Comparison of ENCODE assay signal across 8 cellular contexts in the genomic region with DNA sequence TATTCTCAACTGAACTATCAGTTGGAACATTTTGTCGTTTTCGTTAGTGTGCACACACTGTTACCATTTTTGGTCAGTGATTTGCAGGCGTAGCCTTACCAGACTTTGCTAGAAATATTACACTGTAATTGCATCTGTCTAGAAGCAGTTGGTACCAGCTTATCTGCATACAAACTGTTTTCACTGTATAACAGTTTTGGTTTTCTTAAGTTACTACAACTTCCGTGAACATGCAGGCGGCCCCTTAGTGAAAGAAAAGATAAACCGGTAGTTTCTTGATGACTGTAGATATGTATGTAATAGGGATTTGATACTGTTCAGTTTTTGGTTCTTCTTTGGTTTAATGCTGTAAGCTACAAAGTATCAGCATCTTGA. TPM values are rescaled to one million over a fixed set of nuclear protein-coding genes. Genes with fewer than 3 reads are reported as not detected.
DNase-seq lines count a peak whose midpoint lies in the region; ATAC-seq, FAIRE-seq and TF ChIP-seq lines count a peak whose summit lies in the region.

No MANE protein-coding gene starts in this region.

- no peak for TF ChIP-seq CTCF in PC-9 (conservative IDR thresholded peaks at IDR 0.05)
- no peak for TF ChIP-seq CTCF in endothelial cell of umbilical vein (IDR thresholded peaks at IDR 0.05; ENCODE audit: extremely low read depth in 1 of 2, insufficient read depth in 1 of 2, low read depth in 1 of 2, low read length in 2 of 2)
- no peak for TF ChIP-seq CTCF in pancreas (IDR thresholded peaks at IDR 0.05)

- no peaks in the 10 kb centered on the region for H3K9me3 ChIP-seq in PC-9 (ENCODE audit: insufficient read depth, low read depth)
- H3K9me3 ChIP-seq in endothelial cell of umbilical vein (replicated peaks; ENCODE audit: control insufficient read depth, insufficient read depth, low read length): no peaks in the 10 kb centered on the region
- no peaks in the 10 kb centered on the region for H3K9me3 ChIP-seq in pancreas

- H3K27ac ChIP-seq in PC-9 (peak overlapping the region; percentile 84; the same call in 1 of the 2 replicates), endothelial cell of umbilical vein (ENCODE audit: insufficient read depth, low read depth, low read length) (no peak overlapping the region), pancreas (peak overlapping the region; percentile 30 to 100 (median 98))

- peaks cover 9% of the 10 kb centered on the region for H3K27me3 Mint-ChIP-seq in activated T-cell treated with anti-CD3 and anti-CD28 coated beads, Interleukin-2, amount 50 U/mL, for 24 hours

- peaks cover 34% of the 10 kb centered on the region for H3K4me1 Mint-ChIP-seq in activated T-cell treated with anti-CD3 and anti-CD28 coated beads, Interleukin-2, amount 50 U/mL, for 24 hours (ENCODE audit: low read depth)

- peaks cover 22% of the 10 kb centered on the region; the same call in 1 of the 2 replicates for H3F3A ChIP-seq in PC-9 (ENCODE audit: insufficient read depth, low read depth)

- H3K27ac Mint-ChIP-seq in activated T-cell treated with anti-CD3 and anti-CD28 coated beads, Interleukin-2, amount 50 U/mL, for 24 hours: peak overlapping the region; percentile 73

- peaks cover 43% of the 10 kb centered on the region for H3K4me1 ChIP-seq in PC-9 (replicated peaks; ENCODE audit: insufficient read depth)
- H3K4me1 ChIP-seq in endothelial cell of umbilical vein (ENCODE audit: control insufficient read depth, extremely low read depth, insufficient read depth, low read length): peaks cover 23% of the 10 kb centered on the region
- H3K4me1 ChIP-seq in pancreas: peaks cover 19 to 40% (median 32%) of the 10 kb centered on the region in 3 donors

- peak overlapping the region; percentile 89 for H3K4me3 Mint-ChIP-seq in activated T-cell treated with anti-CD3 and anti-CD28 coated beads, Interleukin-2, amount 50 U/mL, for 24 hours

- 3 to 5% methylated on average over 6 of the region's 6 CpGs for WGBS in pancreas, 2 donors

- H3K79me2 ChIP-seq in PC-9 (ENCODE audit: low read depth) (peaks cover 81% of the 10 kb centered on the region), endothelial cell of umbilical vein (ENCODE audit: control insufficient read depth, insufficient read depth, low read length) (peaks cover 59% of the 10 kb centered on the region)

- FAIRE-seq in endothelial cell of umbilical vein (lab: Jason Lieb, UNC) (no peak), pancreas (lab: Jason Lieb, UNC) (no peak)

- H4K20me1 ChIP-seq in PC-9 (ENCODE audit: insufficient read depth): peaks cover 51% of the 10 kb centered on the region
- H4K20me1 ChIP-seq in endothelial cell of umbilical vein (replicated peaks; ENCODE audit: control insufficient read depth, extremely low read depth, insufficient read depth, low read length): peaks cover 2% of the 10 kb centered on the region

- peaks cover 13% of the 10 kb centered on the region; the same call in 1 of the 2 replicates for H3K36me3 ChIP-seq in PC-9 (ENCODE audit: low read depth)
- no peaks in the 10 kb centered on the region for H3K36me3 ChIP-seq in endothelial cell of umbilical vein (ENCODE audit: control insufficient read depth in 2 of 2, extremely low read depth in 1 of 2, insufficient read depth in 2 of 2, low read length in 2 of 2)
- no peaks in the 10 kb centered on the region for H3K36me3 ChIP-seq in pancreas

- CTCF ChIA-PET in PC-9 (lab: Charles Lee): interaction anchor here (0.5 to 1.5 kb wide), 3 partner anchors 31 to 400 kb away, joined by 3 to 4 read pairs (median 4); no protein-coding TSS in a partner anchor
- CTCF ChIA-PET in endothelial cell of umbilical vein (lab: Charles Lee): interaction anchor here (1.2 to 3.1 kb wide), 12 partner anchors 8 to 78 kb away, joined by 3 to 42 read pairs (median 10); a partner anchor contains a TSS

- H3K9me3 Mint-ChIP-seq in activated T-cell treated with anti-CD3 and anti-CD28 coated beads, Interleukin-2, amount 50 U/mL, for 24 hours: no peaks in the 10 kb centered on the region

- no peaks in the 10 kb centered on the region for H3K9me1 ChIP-seq in endothelial cell of umbilical vein (replicated peaks; ENCODE audit: control insufficient read depth, extremely low read depth, insufficient read depth, low read length)

- H2AFZ ChIP-seq in PC-9: no peak overlapping the region
- no peak overlapping the region for H2AFZ ChIP-seq in endothelial cell of umbilical vein (ENCODE audit: low read depth, low read length)

- POLR2A ChIA-PET in PC-9 (lab: Charles Lee; ENCODE audit: unreplicated experiment) (interaction anchor here (0.6 to 1.8 kb wide), 4 partner anchors 10 to 34 kb away, joined by 3 to 78 read pairs (median 10); no protein-coding TSS in a partner anchor), endothelial cell of umbilical vein (lab: Charles Lee) (interaction anchor here (0.6 to 2.0 kb wide), 4 partner anchors 14 to 39 kb away, joined by 5 to 22 read pairs (median 8); no protein-coding TSS in a partner anchor)

- H3K27me3 ChIP-seq in PC-9 (ENCODE audit: insufficient read depth, low read depth): no peaks in the 10 kb centered on the region
- H3K27me3 ChIP-seq in endothelial cell of umbilical vein (ENCODE audit: control insufficient read depth in 2 of 2, insufficient read depth in 2 of 2, low read length in 2 of 2): no peaks in the 10 kb centered on the region
- H3K27me3 ChIP-seq in pancreas: no peaks in the 10 kb centered on the region

- TF ChIP-seq POLR2A in endothelial cell of umbilical vein (IDR thresholded peaks at IDR 0.05; ENCODE audit: low read depth, low read length): no peak

- ATAC-seq in pancreas (no peak), GM19452 (IDR thresholded peaks at IDR 0.05; ENCODE audit: unreplicated experiment) (no peak)

- BruUV-seq in PC-9 (replicated peaks; lab: Mats Ljungman, UMichigan) (no TSS peak), endothelial cell of umbilical vein (replicated peaks; lab: Mats Ljungman, UMichigan) (TSS peak; percentile 26)

- peak overlapping the region; percentile 87 for H3K9ac ChIP-seq in endothelial cell of umbilical vein (replicated peaks; ENCODE audit: extremely low read depth, insufficient read depth, low read length)

- H3K36me3 Mint-ChIP-seq in activated T-cell treated with anti-CD3 and anti-CD28 coated beads, Interleukin-2, amount 50 U/mL, for 24 hours (ENCODE audit: low read depth): peaks cover 14% of the 10 kb centered on the region

- H3K4me3 ChIP-seq in PC-9 (peak overlapping the region; percentile 95), endothelial cell of umbilical vein (replicated peaks in 1 of 3; ENCODE audit: insufficient read depth in 1 of 3, low read depth in 1 of 3, low read length in 3 of 3) (peak overlapping the region; percentile 84 to 92 (median 88)), pancreas (peak overlapping the region; percentile 73 to 100 (median 96))

- H3K4me2 ChIP-seq in PC-9 (peak overlapping the region; percentile 90), endothelial cell of umbilical vein (ENCODE audit: insufficient read depth, low read length) (peak overlapping the region; percentile 94)

- H3K9me2 ChIP-seq in PC-9 (ENCODE audit: insufficient read depth): no peaks in the 10 kb centered on the region

- no peak for DNase-seq in activated T-cell treated with anti-CD3 and anti-CD28 coated beads, Interleukin-2, amount 50 U/mL, for 24 hours
- DNase-seq in activated T-cell treated with anti-CD3 and anti-CD28 coated beads for 4 hours (no peak), PC-9 (no peak), endothelial cell of umbilical vein (ENCODE audit: low read depth, low spot score) (peak; percentile 48), pancreas (no peak), GDM1 (lab: John Stamatoyannopoulos, UW) (no peak)
- DNase-seq in activated CD4-positive, CD25-positive, alpha-beta regulatory T cell (lab: John Stamatoyannopoulos, UW): no peak

- intact Hi-C loops in PC-9 (cut with micrococcal nuclease; ENCODE audit: unreplicated experiment) (no loop called here), endothelial cell of umbilical vein (cut with micrococcal nuclease) (loop anchor here (2.0 kb wide), 1 partner anchor 66 kb away; no protein-coding TSS in a partner anchor), pancreas (cut with DNase I) (no loop called here)

- dilution Hi-C loops in endothelial cell of umbilical vein (cut with MboI; ENCODE audit: extremely low pct_ligation_motif_present, low sequenced_read_pairs): no loop called here

TF ChIP-seq in endothelial cell of umbilical vein, 7 proteins besides CTCF, POLR2A, EP300 and RAD21:
- TF ChIP-seq FOS (IDR thresholded peaks at IDR 0.05; ENCODE audit: borderline replicate concordance, insufficient read depth, low read length) (no peak), GATA2 (IDR thresholded peaks at IDR 0.05; ENCODE audit: insufficient read depth, insufficient read length, low read depth, low read length) (no peak), EZH2 (IDR thresholded peaks at IDR 0.05; ENCODE audit: borderline replicate concordance, low read depth, low read length, severe bottlenecking) (no peak), POLR2AphosphoS5 (IDR thresholded peaks at IDR 0.05; ENCODE audit: insufficient read depth, low read depth, low read length) (no peak)
- TF ChIP-seq, protein P1, sequence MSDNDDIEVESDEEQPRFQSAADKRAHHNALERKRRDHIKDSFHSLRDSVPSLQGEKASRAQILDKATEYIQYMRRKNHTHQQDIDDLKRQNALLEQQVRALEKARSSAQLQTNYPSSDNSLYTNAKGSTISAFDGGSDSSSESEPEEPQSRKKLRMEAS (IDR thresholded peaks at IDR 0.05; ENCODE audit: insufficient read depth, insufficient read length): no peak

RNA-seq across cellular contexts. Expression of a gene that starts 1.3 kb away (rescaled TPM):
- total RNA-seq in PC-9 (2021) (296 and 366 TPM in 2 replicates), endothelial cell of umbilical vein (300 and 307 TPM in 2 replicates), pancreas (100 to 1,000 TPM; 172 to 192 (median 182) TPM)
- polyA plus RNA-seq in endothelial cell of umbilical vein (46.8 and 66.1 TPM in 2 replicates), pancreas (100 to 1,000 TPM; 138 to 242 TPM)
- polyA plus RNA-seq in endothelial cell of umbilical vein (2011; cell fraction: cytosol; rRNA removed): 172 and 181 TPM in 2 replicates
- polyA plus RNA-seq in endothelial cell of umbilical vein (2011; cell fraction: nucleus; rRNA removed): 71.7 and 84.7 TPM in 2 replicates
- polyA plus RNA-seq in endothelial cell of umbilical vein (2012): 369 and 386 TPM in 2 replicates
- 13.6 and 16.7 TPM in 2 replicates for polyA minus RNA-seq in endothelial cell of umbilical vein
- 32.0 TPM for polyA minus RNA-seq in endothelial cell of umbilical vein (2011; cell fraction: cytosol; rRNA and poly(A)+ RNA removed)
- polyA minus RNA-seq in endothelial cell of umbilical vein (2011; cell fraction: nucleus; rRNA and poly(A)+ RNA removed): 18.4 and 19.8 TPM in 2 replicates

RNA-seq across cellular contexts. Expression of a gene that starts 40.0 kb away (rescaled TPM):
- total RNA-seq in PC-9 (2021) (10.4 and 13.8 TPM in 2 replicates), endothelial cell of umbilical vein (3.7 and 5.2 TPM in 2 replicates), pancreas (1 to 10 TPM in 4 of 6 donors, under 1 TPM in 2; 0.81 to 1.8 (median 1.4) TPM)
- polyA plus RNA-seq in endothelial cell of umbilical vein (2.5 and 3.1 TPM in 2 replicates), pancreas (1 to 10 TPM; 1.0 to 2.0 TPM)
- polyA plus RNA-seq in endothelial cell of umbilical vein (2011; cell fraction: cytosol; rRNA removed): 4.1 and 4.5 TPM in 2 replicates
- polyA plus RNA-seq in endothelial cell of umbilical vein (2011; cell fraction: nucleus; rRNA removed): 4.0 and 4.6 TPM in 2 replicates
- polyA plus RNA-seq in endothelial cell of umbilical vein (2012): 3.9 and 4.4 TPM in 2 replicates
- polyA minus RNA-seq in endothelial cell of umbilical vein: 2.9 and 3.3 TPM in 2 replicates
- polyA minus RNA-seq in endothelial cell of umbilical vein (2011; cell fraction: cytosol; rRNA and poly(A)+ RNA removed): 1.4 TPM
- polyA minus RNA-seq in endothelial cell of umbilical vein (2011; cell fraction: nucleus; rRNA and poly(A)+ RNA removed): 1.2 and 1.5 TPM in 2 replicates
